13 cellular contexts compared by ENCODE assay signal in the genomic region with DNA sequence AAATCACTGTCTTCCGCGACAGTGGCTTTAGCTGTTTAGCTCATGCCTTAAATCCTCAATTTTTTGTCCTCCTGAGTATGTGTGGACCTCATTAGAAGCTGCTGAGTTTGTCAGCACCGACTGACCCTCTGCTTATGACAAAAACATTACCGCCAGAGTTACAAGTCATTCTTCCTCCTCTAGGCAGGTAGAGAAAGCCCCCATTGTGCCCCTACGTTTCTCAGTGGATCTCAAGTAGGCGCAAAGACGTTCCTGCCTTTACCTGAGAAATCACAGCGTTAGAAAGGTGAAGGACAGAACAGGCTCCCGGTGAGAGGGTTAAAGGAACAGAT.
"Had no signal": no experiment of that assay in that cellular context is flagged by ENCODE, and none has a peak within 500 bp of the region (broad histone marks: within the 10 kb centered on the region; RNA-seq: fewer than 3 reads in every experiment).

No MANE protein-coding gene starts in this region.

- H3K9me3 ChIP-seq: left lung had no signal

- H3K4me1 ChIP-seq: left lung, tibial nerve had no signal

- H3K27ac Mint-ChIP-seq: activated CD8-positive, alpha-beta memory T cell treated with anti-CD3 and anti-CD28 coated beads, Interleukin-2, amount 10 ng/mL, durations not matched to agents 7 days and 5 days; activated naive CD4-positive, alpha-beta T cell treated with anti-CD3 and anti-CD28 coated beads for 36 hours; activated T-helper 2 cell treated with anti-CD3 and anti-CD28 coated beads, Interferon-gamma antibody, Interleukin-2, Interleukin-4, amounts not matched to agents 10 μg/mL and 5 μg/mL and 100 μg/mL, durations not matched to agents 14 hours and 24 hours and 36 hours had no signal

- H3K36me3 ChIP-seq: left lung, tibial nerve had no signal

- H3K27me3 Mint-ChIP-seq: activated CD8-positive, alpha-beta memory T cell treated with anti-CD3 and anti-CD28 coated beads, Interleukin-2, amount 10 ng/mL, durations not matched to agents 7 days and 5 days had no signal

- H3K4me3 ChIP-seq: left lung, tibial nerve had no signal

- H3K36me3 Mint-ChIP-seq: activated CD8-positive, alpha-beta memory T cell treated with anti-CD3 and anti-CD28 coated beads, Interleukin-2, amount 10 ng/mL, durations not matched to agents 7 days and 5 days had no signal

- H3K4me1 Mint-ChIP-seq: activated CD8-positive, alpha-beta memory T cell treated with anti-CD3 and anti-CD28 coated beads, Interleukin-2, amount 10 ng/mL, durations not matched to agents 7 days and 5 days; naive B cell had no signal

- H3K9me3 Mint-ChIP-seq: activated T-helper 2 cell treated with anti-CD3 and anti-CD28 coated beads, Interferon-gamma antibody, Interleukin-2, Interleukin-4, amounts not matched to agents 10 μg/mL and 5 μg/mL and 100 μg/mL, durations not matched to agents 14 hours and 24 hours and 36 hours had no signal

- ATAC-seq: activated CD4-positive, CD25-positive, alpha-beta regulatory T cell treated with anti-CD3 and anti-CD28 coated beads, Interleukin-2, amount 50 U/mL, for 24 hours; activated CD8-positive, alpha-beta memory T cell treated with anti-CD3 and anti-CD28 coated beads, Interleukin-2, amount 10 ng/mL, durations not matched to agents 7 days and 5 days had no signal

- DNase-seq: activated CD8-positive, alpha-beta memory T cell treated with anti-CD3 and anti-CD28 coated beads, Interleukin-2, amount 10 ng/mL, durations not matched to agents 7 days and 5 days; activated T-cell treated with anti-CD3 and anti-CD28 coated beads, Interleukin-2, amount 50 U/mL, for 1 hour; hippocampal formation; kidney; left lung; mammary epithelial cell; naive B cell; stimulated activated CD4-positive, alpha-beta T cell treated with anti-CD3 and anti-CD28 coated beads, Interleukin-4, amount 100 ng/mL, for 24 hours; stimulated activated naive CD4-positive, alpha-beta T cell treated with Interleukin-2 at 50 U/mL for 16 hours had no signal

- H3K27ac ChIP-seq: left lung, tibial nerve had no signal

- H3K4me3 Mint-ChIP-seq: activated CD8-positive, alpha-beta memory T cell treated with anti-CD3 and anti-CD28 coated beads, Interleukin-2, amount 10 ng/mL, durations not matched to agents 7 days and 5 days; activated naive CD4-positive, alpha-beta T cell treated with anti-CD3 and anti-CD28 coated beads for 36 hours; naive B cell had no signal
